In genomic region chr10:12435348-12435747, GRCh38 we compare ENCODE assay signal across 16 cellular contexts.
DNase-seq lines count a peak whose midpoint lies in the region; ATAC-seq and TF ChIP-seq lines count a peak whose summit lies in the region.
"Had no signal": no experiment of that assay in that cellular context is flagged by ENCODE, and none has a peak within 500 bp of the region (broad histone marks: within the 10 kb centered on the region; RNA-seq: fewer than 3 reads in every experiment).

No MANE protein-coding gene starts in this region.

- H3K4me3 Mint-ChIP-seq in T-helper 17 cell = peak overlapping the region; percentile 52
- H3K4me3 Mint-ChIP-seq: GM23338 had no signal

- no peaks in the 10 kb centered on the region for H3K9me3 ChIP-seq in T-helper 17 cell (ENCODE audit: control insufficient read depth, low read length, poor library complexity, severe bottlenecking)
- peaks cover 0 to 12% (median 0%) of the 10 kb centered on the region in 11 donors for H3K9me3 ChIP-seq in heart right ventricle
- H3K9me3 ChIP-seq: MG63, SK-N-SH had no signal

- ATAC-seq in T-helper 17 cell (no peak), left cardiac atrium (no peak), HG02759 (IDR thresholded peaks at IDR 0.05; ENCODE audit: unreplicated experiment) (no peak), heart right ventricle (no peak)
- ATAC-seq: GM23338 had no signal

- peaks cover 0 to 6% (median 0%) of the 10 kb centered on the region in 9 donors for H3K4me1 ChIP-seq in heart right ventricle

- peaks cover 0 to 15% (median 0%) of the 10 kb centered on the region in 7 donors for H3K27me3 ChIP-seq in heart right ventricle
- H3K27me3 ChIP-seq: MG63 had no signal

- no peaks in the 10 kb centered on the region for H3K27me3 Mint-ChIP-seq in T-helper 17 cell

- no peak for TF ChIP-seq CTCF in heart right ventricle (IDR thresholded peaks at IDR 0.05)

- WGBS in heart right ventricle, 2 donors = 92% methylated on average over 6 of the region's 6 CpGs

- H3K27ac ChIP-seq in heart right ventricle = no peak overlapping the region

- no peaks in the 10 kb centered on the region for H3K36me3 Mint-ChIP-seq in T-helper 17 cell (ENCODE audit: low read depth)

- H3K4me1 Mint-ChIP-seq in T-helper 17 cell = peaks cover 22% of the 10 kb centered on the region

- H3K27ac Mint-ChIP-seq in T-helper 17 cell = no peak overlapping the region
- H3K27ac Mint-ChIP-seq: GM23338 had no signal

- intact Hi-C loops in left cardiac atrium (cut with DNase I) = no loop called here
- intact Hi-C loops in heart right ventricle (cut with DNase I) = no loop called here

- H3K4me3 ChIP-seq in heart right ventricle = no peak overlapping the region
- H3K4me3 ChIP-seq: GM23338, MG63 had no signal

- DNase-seq in NCI-H748 (lab: John Stamatoyannopoulos, UW; ENCODE audit: unreplicated experiment) (peak; percentile 44), NCI-H748 treated with DMSO at 0.1 percent for 48 hours (lab: John Stamatoyannopoulos, UW) (no peak), NCI-H345 treated with DMSO at 0.1 percent for 48 hours (lab: John Stamatoyannopoulos, UW; ENCODE audit: unreplicated experiment) (peak; percentile 21), T-helper 17 cell (no peak), left cardiac atrium (no peak), heart right ventricle (no peak)
- no peak for DNase-seq in activated CD4-positive, CD25-positive, alpha-beta regulatory T cell treated with anti-CD3 and anti-CD28 coated beads, Interleukin-2, amount 50 U/mL, for 72 hours
- DNase-seq: Calu3; MG63; NCI-H1092 treated with DMSO at 0.1 percent for 48 hours; NCI-H1930; NK-92 treated with Interleukin-12 subunit alpha and Interleukin-12 subunit beta, amount 100 ng/mL, for 24 hours; SK-N-SH; T-helper 1 cell had no signal

- H3K36me3 ChIP-seq in heart right ventricle = no peaks in the 10 kb centered on the region
- H3K36me3 ChIP-seq: MG63 had no signal

Comparison
In these comparisons a context has a peak if more than half of its experiments do, and no peak if none do; other contexts are left out.
1. DNase-seq: peak in NCI-H748 (single experiment) and NCI-H345 treated with DMSO at 0.1 percent for 48 hours (single experiment); none in NCI-H748 treated with DMSO at 0.1 percent for 48 hours (single experiment), T-helper 17 cell (0 of 3), left cardiac atrium (single experiment), activated CD4-positive, CD25-positive, alpha-beta regulatory T cell treated with anti-CD3 and anti-CD28 coated beads, Interleukin-2, amount 50 U/mL, for 72 hours (single experiment) and heart right ventricle (0 of 2).